ENCODE assay signal across 8 cellular contexts in genomic region chr5:39074009-39074886, GRCh38. TPM values are rescaled to one million over a fixed set of nuclear protein-coding genes. Genes with fewer than 3 reads are reported as not detected.
DNase-seq lines count a peak whose midpoint lies in the region; ATAC-seq, FAIRE-seq and TF ChIP-seq lines count a peak whose summit lies in the region.

RICTOR (minus strand) TSS chr5:39074399; CDS start chr5:39074377, 22 bp downstream.

- ATAC-seq in HG02763 (IDR thresholded peaks at IDR 0.05; ENCODE audit: unreplicated experiment): peak; percentile 78
- peak; percentile 90 for ATAC-seq in activated naive CD8-positive, alpha-beta T cell treated with anti-CD3 and anti-CD28 coated beads, Interleukin-2, amount 50 U/mL, for 24 hours
- peak; percentile 96 for ATAC-seq in Right ventricle myocardium superior (ENCODE audit: poor library complexity)

- peaks cover 12 to 41% (median 27%) of the 10 kb centered on the region in 4 donors for H3K4me1 ChIP-seq in transverse colon

- H3K36me3 ChIP-seq in transverse colon: no peaks in the 10 kb centered on the region

- no peak for TF ChIP-seq EP300 in transverse colon (IDR thresholded peaks at IDR 0.05; ENCODE audit: low read depth)

- peak; percentile 98 for FAIRE-seq in GM12891 (lab: Jason Lieb, UNC)

- H3K36me3 Mint-ChIP-seq in activated naive CD8-positive, alpha-beta T cell treated with anti-CD3 and anti-CD28 coated beads, Interleukin-2, amount 50 U/mL, for 24 hours (ENCODE audit: low read depth): peaks cover 8% of the 10 kb centered on the region

- peak within 1 kb of the TSS; percentile 90 for H3K27ac Mint-ChIP-seq in activated naive CD8-positive, alpha-beta T cell treated with anti-CD3 and anti-CD28 coated beads, Interleukin-2, amount 50 U/mL, for 24 hours

- intact Hi-C loops in Right ventricle myocardium superior (cut with DNase I): no loop called here
- intact Hi-C loops in transverse colon (cut with DNase I; ENCODE audit: low total_unique reads): no loop called here

- TF ChIP-seq POLR2A in GM12891 (IDR thresholded peaks at IDR 0.05; ENCODE audit: low read depth, low read length): peak; percentile 79
- TF ChIP-seq POLR2A in transverse colon (IDR thresholded peaks at IDR 0.05): peak; percentile 65

- peak within 1 kb of the TSS; percentile 93 for H3K4me3 Mint-ChIP-seq in activated naive CD8-positive, alpha-beta T cell treated with anti-CD3 and anti-CD28 coated beads, Interleukin-2, amount 50 U/mL, for 24 hours

- peaks cover 25% of the 10 kb centered on the region for H3K27me3 Mint-ChIP-seq in activated naive CD8-positive, alpha-beta T cell treated with anti-CD3 and anti-CD28 coated beads, Interleukin-2, amount 50 U/mL, for 24 hours

- no peaks in the 10 kb centered on the region for H3K9me3 Mint-ChIP-seq in activated naive CD8-positive, alpha-beta T cell treated with anti-CD3 and anti-CD28 coated beads, Interleukin-2, amount 50 U/mL, for 24 hours

- H3K27ac ChIP-seq in transverse colon: peak within 1 kb of the TSS; percentile 96 to 100 (median 99)

- DNase-seq in GM12891 (ENCODE audit: insufficient read length, low spot score): peak; percentile 74
- DNase-seq in NCI-H1417 (lab: John Stamatoyannopoulos, UW): peak; percentile 93 to 95 (median 94)
- DNase-seq in SW480 (ENCODE audit: low spot score): peak; percentile 83
- peak; percentile 94 for DNase-seq in activated naive CD8-positive, alpha-beta T cell treated with anti-CD3 and anti-CD28 coated beads, Interleukin-2, amount 50 U/mL, for 24 hours
- DNase-seq in Right ventricle myocardium superior: peak; percentile 97
- DNase-seq in pons (ENCODE audit: low spot score): peak; percentile 90
- peak; percentile 92 for DNase-seq in transverse colon

- WGBS in transverse colon (ENCODE audit: low coverage in 1 of 2), 2 donors: 0% methylated on average over 3 to 27 of the region's 99 CpGs

- no peaks in the 10 kb centered on the region for H3K9me3 ChIP-seq in transverse colon

- peak within 1 kb of the TSS; percentile 82 to 99 (median 93) for H3K4me3 ChIP-seq in transverse colon

- H3K4me1 Mint-ChIP-seq in activated naive CD8-positive, alpha-beta T cell treated with anti-CD3 and anti-CD28 coated beads, Interleukin-2, amount 50 U/mL, for 24 hours: peaks cover 33% of the 10 kb centered on the region

- in situ Hi-C loops in transverse colon (cut with MboI; ENCODE audit: low pct_ligation_motif_present in 1 of 4, low pct_unique_long_range_greater_than_20kb in 1 of 4, low sequenced_read_pairs in 3 of 4): no loop called here

- no peak for TF ChIP-seq CTCF in transverse colon (IDR thresholded peaks at IDR 0.05)

- H3K27me3 ChIP-seq in transverse colon: no peaks in the 10 kb centered on the region

TF ChIP-seq in GM12891, 5 proteins besides CTCF, POLR2A, EP300 and RAD21:
- TF ChIP-seq SPI1 (IDR thresholded peaks at IDR 0.05; ENCODE audit: low read depth, low read length): no peak
- TF ChIP-seq POLR2AphosphoS5 (IDR thresholded peaks at IDR 0.05; ENCODE audit: low read depth, low read length): peak; percentile 66; the same call in 1 of the 2 replicates
- TF ChIP-seq PAX5 (IDR thresholded peaks at IDR 0.05; ENCODE audit: insufficient read depth, low read length, severe bottlenecking): no peak
- TF ChIP-seq TAF1 (IDR thresholded peaks at IDR 0.05; ENCODE audit: low read depth, low read length): peak; percentile 87
- peak; percentile 16; the same call in 1 of the 2 replicates for TF ChIP-seq POU2F2 (IDR thresholded peaks at IDR 0.05; ENCODE audit: low read depth, low read length)

RNA-seq across cellular contexts. Expression of gene RICTOR, which starts in this region (rescaled TPM):
- polyA plus RNA-seq in GM12891 (2012; ENCODE audit: low read depth, missing spikeins): 3.6 TPM
- 25.6 TPM for total RNA-seq in Right ventricle myocardium superior
- 10 to 100 TPM; 20.7 to 44.8 (median 25.8) TPM for total RNA-seq in transverse colon

Comparison
In these comparisons a context has a peak if more than half of its experiments do, and no peak if none do; other contexts are left out.
1. Peak in every context shown above with its lines: DNase-seq, ATAC-seq, H3K4me3 ChIP-seq and H3K27ac ChIP-seq.